Comparison of ENCODE assay signal across 1 cellular context in the genomic region with DNA sequence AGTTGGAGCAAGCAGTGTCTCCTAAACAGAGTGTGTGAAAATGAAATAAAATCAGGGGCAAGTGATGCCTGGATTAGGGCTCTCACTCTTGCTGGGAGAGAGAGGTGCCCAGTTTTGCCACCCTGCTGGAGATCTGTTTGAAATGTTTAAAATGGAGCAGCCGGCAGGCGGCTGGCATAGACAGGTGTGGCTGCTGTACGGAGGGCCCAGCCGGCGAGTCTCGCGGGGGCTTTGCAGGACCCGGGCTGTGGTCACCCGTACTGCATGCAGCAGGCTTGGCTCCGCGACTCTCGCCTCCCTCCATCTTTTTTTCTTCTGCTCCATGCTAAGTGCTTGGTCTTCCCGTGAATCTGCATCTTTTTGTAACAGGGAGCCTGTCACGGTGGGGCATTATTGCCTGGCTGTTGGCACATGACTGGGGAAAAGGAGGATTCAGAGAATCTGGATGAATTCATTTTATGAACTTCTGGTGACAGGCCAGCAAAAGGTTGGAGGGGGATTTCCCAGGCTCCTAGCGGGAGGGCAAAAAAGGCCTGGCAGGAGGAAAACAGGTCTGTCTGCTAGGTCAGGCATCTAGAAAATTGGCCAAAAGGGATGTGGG.
A peak's percentile ranks its signal among the peaks of the same experiment; 100 is the strongest.
TF ChIP-seq lines count a peak whose summit lies in the region.

No MANE protein-coding gene starts in this region.

TF ChIP-seq in HepG2, 621 proteins besides CTCF, POLR2A, EP300 and RAD21 (continued from another document):
- TF ChIP-seq, protein P1, sequence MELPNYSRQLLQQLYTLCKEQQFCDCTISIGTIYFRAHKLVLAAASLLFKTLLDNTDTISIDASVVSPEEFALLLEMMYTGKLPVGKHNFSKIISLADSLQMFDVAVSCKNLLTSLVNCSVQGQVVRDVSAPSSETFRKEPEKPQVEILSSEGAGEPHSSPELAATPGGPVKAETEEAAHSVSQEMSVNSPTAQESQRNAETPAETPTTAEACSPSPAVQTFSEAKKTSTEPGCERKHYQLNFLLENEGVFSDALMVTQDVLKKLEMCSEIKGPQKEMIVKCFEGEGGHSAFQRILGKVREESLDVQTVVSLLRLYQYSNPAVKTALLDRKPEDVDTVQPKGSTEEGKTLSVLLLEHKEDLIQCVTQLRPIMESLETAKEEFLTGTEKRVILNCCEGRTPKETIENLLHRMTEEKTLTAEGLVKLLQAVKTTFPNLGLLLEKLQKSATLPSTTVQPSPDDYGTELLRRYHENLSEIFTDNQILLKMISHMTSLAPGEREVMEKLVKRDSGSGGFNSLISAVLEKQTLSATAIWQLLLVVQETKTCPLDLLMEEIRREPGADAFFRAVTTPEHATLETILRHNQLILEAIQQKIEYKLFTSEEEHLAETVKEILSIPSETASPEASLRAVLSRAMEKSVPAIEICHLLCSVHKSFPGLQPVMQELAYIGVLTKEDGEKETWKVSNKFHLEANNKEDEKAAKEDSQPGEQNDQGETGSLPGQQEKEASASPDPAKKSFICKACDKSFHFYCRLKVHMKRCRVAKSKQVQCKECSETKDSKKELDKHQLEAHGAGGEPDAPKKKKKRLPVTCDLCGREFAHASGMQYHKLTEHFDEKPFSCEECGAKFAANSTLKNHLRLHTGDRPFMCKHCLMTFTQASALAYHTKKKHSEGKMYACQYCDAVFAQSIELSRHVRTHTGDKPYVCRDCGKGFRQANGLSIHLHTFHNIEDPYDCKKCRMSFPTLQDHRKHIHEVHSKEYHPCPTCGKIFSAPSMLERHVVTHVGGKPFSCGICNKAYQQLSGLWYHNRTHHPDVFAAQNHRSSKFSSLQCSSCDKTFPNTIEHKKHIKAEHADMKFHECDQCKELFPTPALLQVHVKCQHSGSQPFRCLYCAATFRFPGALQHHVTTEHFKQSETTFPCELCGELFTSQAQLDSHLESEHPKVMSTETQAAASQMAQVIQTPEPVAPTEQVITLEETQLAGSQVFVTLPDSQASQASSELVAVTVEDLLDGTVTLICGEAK (IDR thresholded peaks at IDR 0.05), result no peak
- TF ChIP-seq, protein P1 (CRISPR knock-in tag; IDR thresholded peaks at IDR 0.05), result no peak
- no peak for TF ChIP-seq TFDP2 (CRISPR knock-in tag; IDR thresholded peaks at IDR 0.05)
- no peak for TF ChIP-seq ADNP (CRISPR knock-in tag; IDR thresholded peaks at IDR 0.05)
- no peak for TF ChIP-seq THRA (CRISPR knock-in tag; IDR thresholded peaks at IDR 0.05; ENCODE audit: borderline replicate concordance)
- TF ChIP-seq GATAD1 (CRISPR knock-in tag; IDR thresholded peaks at IDR 0.05), result no peak
- peak; percentile 28; the same call in 1 of the 2 replicates for TF ChIP-seq PHF21A (CRISPR knock-in tag; IDR thresholded peaks at IDR 0.05)
- TF ChIP-seq, protein P2, sequence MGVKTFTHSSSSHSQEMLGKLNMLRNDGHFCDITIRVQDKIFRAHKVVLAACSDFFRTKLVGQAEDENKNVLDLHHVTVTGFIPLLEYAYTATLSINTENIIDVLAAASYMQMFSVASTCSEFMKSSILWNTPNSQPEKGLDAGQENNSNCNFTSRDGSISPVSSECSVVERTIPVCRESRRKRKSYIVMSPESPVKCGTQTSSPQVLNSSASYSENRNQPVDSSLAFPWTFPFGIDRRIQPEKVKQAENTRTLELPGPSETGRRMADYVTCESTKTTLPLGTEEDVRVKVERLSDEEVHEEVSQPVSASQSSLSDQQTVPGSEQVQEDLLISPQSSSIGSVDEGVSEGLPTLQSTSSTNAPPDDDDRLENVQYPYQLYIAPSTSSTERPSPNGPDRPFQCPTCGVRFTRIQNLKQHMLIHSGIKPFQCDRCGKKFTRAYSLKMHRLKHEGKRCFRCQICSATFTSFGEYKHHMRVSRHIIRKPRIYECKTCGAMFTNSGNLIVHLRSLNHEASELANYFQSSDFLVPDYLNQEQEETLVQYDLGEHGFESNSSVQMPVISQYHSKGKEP (CRISPR knock-in tag; IDR thresholded peaks at IDR 0.05), result no peak
- TF ChIP-seq, protein P3, sequence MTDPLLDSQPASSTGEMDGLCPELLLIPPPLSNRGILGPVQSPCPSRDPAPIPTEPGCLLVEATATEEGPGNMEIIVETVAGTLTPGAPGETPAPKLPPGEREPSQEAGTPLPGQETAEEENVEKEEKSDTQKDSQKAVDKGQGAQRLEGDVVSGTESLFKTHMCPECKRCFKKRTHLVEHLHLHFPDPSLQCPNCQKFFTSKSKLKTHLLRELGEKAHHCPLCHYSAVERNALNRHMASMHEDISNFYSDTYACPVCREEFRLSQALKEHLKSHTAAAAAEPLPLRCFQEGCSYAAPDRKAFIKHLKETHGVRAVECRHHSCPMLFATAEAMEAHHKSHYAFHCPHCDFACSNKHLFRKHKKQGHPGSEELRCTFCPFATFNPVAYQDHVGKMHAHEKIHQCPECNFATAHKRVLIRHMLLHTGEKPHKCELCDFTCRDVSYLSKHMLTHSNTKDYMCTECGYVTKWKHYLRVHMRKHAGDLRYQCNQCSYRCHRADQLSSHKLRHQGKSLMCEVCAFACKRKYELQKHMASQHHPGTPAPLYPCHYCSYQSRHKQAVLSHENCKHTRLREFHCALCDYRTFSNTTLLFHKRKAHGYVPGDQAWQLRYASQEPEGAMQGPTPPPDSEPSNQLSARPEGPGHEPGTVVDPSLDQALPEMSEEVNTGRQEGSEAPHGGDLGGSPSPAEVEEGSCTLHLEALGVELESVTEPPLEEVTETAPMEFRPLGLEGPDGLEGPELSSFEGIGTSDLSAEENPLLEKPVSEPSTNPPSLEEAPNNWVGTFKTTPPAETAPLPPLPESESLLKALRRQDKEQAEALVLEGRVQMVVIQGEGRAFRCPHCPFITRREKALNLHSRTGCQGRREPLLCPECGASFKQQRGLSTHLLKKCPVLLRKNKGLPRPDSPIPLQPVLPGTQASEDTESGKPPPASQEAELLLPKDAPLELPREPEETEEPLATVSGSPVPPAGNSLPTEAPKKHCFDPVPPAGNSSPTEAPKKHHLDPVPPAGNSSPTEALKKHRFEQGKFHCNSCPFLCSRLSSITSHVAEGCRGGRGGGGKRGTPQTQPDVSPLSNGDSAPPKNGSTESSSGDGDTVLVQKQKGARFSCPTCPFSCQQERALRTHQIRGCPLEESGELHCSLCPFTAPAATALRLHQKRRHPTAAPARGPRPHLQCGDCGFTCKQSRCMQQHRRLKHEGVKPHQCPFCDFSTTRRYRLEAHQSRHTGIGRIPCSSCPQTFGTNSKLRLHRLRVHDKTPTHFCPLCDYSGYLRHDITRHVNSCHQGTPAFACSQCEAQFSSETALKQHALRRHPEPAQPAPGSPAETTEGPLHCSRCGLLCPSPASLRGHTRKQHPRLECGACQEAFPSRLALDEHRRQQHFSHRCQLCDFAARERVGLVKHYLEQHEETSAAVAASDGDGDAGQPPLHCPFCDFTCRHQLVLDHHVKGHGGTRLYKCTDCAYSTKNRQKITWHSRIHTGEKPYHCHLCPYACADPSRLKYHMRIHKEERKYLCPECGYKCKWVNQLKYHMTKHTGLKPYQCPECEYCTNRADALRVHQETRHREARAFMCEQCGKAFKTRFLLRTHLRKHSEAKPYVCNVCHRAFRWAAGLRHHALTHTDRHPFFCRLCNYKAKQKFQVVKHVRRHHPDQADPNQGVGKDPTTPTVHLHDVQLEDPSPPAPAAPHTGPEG (CRISPR knock-in tag; IDR thresholded peaks at IDR 0.05), result no peak
- TF ChIP-seq CREM (IDR thresholded peaks at IDR 0.05), result no peak
- no peak for TF ChIP-seq CREM (CRISPR knock-in tag; IDR thresholded peaks at IDR 0.05)
- TF ChIP-seq ASH2L (IDR thresholded peaks at IDR 0.05; ENCODE audit: insufficient read length, low read depth, low read length), result no peak
- TF ChIP-seq EZH2 (conservative IDR thresholded peaks at IDR 0.05; ENCODE audit: low read depth, low read length), result no peak
- TF ChIP-seq ARHGAP35 (CRISPR knock-in tag; IDR thresholded peaks at IDR 0.05; ENCODE audit: borderline replicate concordance), result no peak
- TF ChIP-seq NFRKB (IDR thresholded peaks at IDR 0.05), result no peak
- no peak for TF ChIP-seq JUND (CRISPR knock-in tag; IDR thresholded peaks at IDR 0.05)
- no peak for TF ChIP-seq ZNF205 (CRISPR knock-in tag; IDR thresholded peaks at IDR 0.05)
- TF ChIP-seq STAT5B (CRISPR knock-in tag; IDR thresholded peaks at IDR 0.05), result no peak
- TF ChIP-seq POLR2AphosphoS2 (IDR thresholded peaks at IDR 0.05; ENCODE audit: low read depth, low read length), result no peak
- TF ChIP-seq GLI4 (CRISPR knock-in tag; IDR thresholded peaks at IDR 0.05; ENCODE audit: borderline replicate concordance), result no peak
- no peak for TF ChIP-seq ZNF720 (CRISPR knock-in tag; IDR thresholded peaks at IDR 0.05)
- no peak for TF ChIP-seq ZNF792 (CRISPR knock-in tag; IDR thresholded peaks at IDR 0.05)
- TF ChIP-seq, protein P4, sequence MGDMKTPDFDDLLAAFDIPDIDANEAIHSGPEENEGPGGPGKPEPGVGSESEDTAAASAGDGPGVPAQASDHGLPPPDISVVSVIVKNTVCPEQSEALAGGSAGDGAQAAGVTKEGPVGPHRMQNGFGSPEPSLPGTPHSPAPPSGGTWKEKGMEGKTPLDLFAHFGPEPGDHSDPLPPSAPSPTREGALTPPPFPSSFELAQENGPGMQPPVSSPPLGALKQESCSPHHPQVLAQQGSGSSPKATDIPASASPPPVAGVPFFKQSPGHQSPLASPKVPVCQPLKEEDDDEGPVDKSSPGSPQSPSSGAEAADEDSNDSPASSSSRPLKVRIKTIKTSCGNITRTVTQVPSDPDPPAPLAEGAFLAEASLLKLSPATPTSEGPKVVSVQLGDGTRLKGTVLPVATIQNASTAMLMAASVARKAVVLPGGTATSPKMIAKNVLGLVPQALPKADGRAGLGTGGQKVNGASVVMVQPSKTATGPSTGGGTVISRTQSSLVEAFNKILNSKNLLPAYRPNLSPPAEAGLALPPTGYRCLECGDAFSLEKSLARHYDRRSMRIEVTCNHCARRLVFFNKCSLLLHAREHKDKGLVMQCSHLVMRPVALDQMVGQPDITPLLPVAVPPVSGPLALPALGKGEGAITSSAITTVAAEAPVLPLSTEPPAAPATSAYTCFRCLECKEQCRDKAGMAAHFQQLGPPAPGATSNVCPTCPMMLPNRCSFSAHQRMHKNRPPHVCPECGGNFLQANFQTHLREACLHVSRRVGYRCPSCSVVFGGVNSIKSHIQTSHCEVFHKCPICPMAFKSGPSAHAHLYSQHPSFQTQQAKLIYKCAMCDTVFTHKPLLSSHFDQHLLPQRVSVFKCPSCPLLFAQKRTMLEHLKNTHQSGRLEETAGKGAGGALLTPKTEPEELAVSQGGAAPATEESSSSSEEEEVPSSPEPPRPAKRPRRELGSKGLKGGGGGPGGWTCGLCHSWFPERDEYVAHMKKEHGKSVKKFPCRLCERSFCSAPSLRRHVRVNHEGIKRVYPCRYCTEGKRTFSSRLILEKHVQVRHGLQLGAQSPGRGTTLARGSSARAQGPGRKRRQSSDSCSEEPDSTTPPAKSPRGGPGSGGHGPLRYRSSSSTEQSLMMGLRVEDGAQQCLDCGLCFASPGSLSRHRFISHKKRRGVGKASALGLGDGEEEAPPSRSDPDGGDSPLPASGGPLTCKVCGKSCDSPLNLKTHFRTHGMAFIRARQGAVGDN (CRISPR knock-in tag; IDR thresholded peaks at IDR 0.05), result peak; percentile 29; the same call in 1 of the 2 replicates
- TF ChIP-seq, protein P5, sequence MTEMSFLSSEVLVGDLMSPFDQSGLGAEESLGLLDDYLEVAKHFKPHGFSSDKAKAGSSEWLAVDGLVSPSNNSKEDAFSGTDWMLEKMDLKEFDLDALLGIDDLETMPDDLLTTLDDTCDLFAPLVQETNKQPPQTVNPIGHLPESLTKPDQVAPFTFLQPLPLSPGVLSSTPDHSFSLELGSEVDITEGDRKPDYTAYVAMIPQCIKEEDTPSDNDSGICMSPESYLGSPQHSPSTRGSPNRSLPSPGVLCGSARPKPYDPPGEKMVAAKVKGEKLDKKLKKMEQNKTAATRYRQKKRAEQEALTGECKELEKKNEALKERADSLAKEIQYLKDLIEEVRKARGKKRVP (CRISPR knock-in tag; IDR thresholded peaks at IDR 0.05), result no peak
- no peak for TF ChIP-seq ZNF883 (CRISPR knock-in tag; IDR thresholded peaks at IDR 0.05; ENCODE audit: not compliant biosample characterization)
- peak; percentile 77; the same call in 1 of the 2 replicates for TF ChIP-seq EED (CRISPR knock-in tag; IDR thresholded peaks at IDR 0.05)
